In genomic region chr2:85327757-85328617, GRCh38 we compare ENCODE assay signal across 1 cellular context.
TF ChIP-seq lines count a peak whose summit lies in the region.

TGOLN2 (minus strand) TSS chr2:85327989; CDS start chr2:85327962, 27 bp downstream.

TF ChIP-seq in HepG2, 621 proteins besides CTCF, POLR2A, EP300 and RAD21 (continued from another document):
- TF ChIP-seq ARID5B (CRISPR knock-in tag; IDR thresholded peaks at IDR 0.05) (peak; percentile 69), RFXAP (CRISPR knock-in tag; IDR thresholded peaks at IDR 0.05; ENCODE audit: borderline replicate concordance) (peak; percentile 90), STAT6 (CRISPR knock-in tag; IDR thresholded peaks at IDR 0.05; ENCODE audit: borderline replicate concordance) (peak; percentile 99), GPBP1L1 (CRISPR knock-in tag; IDR thresholded peaks at IDR 0.05) (no peak), GTF3A (CRISPR knock-in tag; conservative IDR thresholded peaks at IDR 0.05) (peak; percentile 94), MAFF (IDR thresholded peaks at IDR 0.05; ENCODE audit: low read depth, low read length) (0 out of 2 replicates have a peak, but pooled peaks have one; percentile 10), IRX3 (CRISPR knock-in tag; IDR thresholded peaks at IDR 0.05; ENCODE audit: borderline replicate concordance, low read depth) (peak; percentile 48; the same call in 1 of the 2 replicates), CENPX (CRISPR knock-in tag; IDR thresholded peaks at IDR 0.05) (no peak), TIGD3 (CRISPR knock-in tag; IDR thresholded peaks at IDR 0.05; ENCODE audit: borderline replicate concordance) (peak; percentile 92; the same call in 1 of the 2 replicates), ZFP1 (CRISPR knock-in tag; IDR thresholded peaks at IDR 0.05) (peak; percentile 79; the same call in 1 of the 2 replicates), NBN (conservative IDR thresholded peaks at IDR 0.05) (no peak), REL (CRISPR knock-in tag; conservative IDR thresholded peaks at IDR 0.05) (peak; percentile 89; the same call in 1 of the 2 replicates), ZSCAN31 (CRISPR knock-in tag; IDR thresholded peaks at IDR 0.05; ENCODE audit: low read depth) (peak; percentile 76), ZNF75D (CRISPR knock-in tag; IDR thresholded peaks at IDR 0.05; ENCODE audit: borderline replicate concordance) (peak; percentile 49; the same call in 1 of the 2 replicates), HINFP (CRISPR knock-in tag; IDR thresholded peaks at IDR 0.05; ENCODE audit: low read depth) (peak; percentile 85; the same call in 1 of the 2 replicates), ZNF225 (CRISPR knock-in tag; IDR thresholded peaks at IDR 0.05) (peak; percentile 98), MTA1 (CRISPR knock-in tag; IDR thresholded peaks at IDR 0.05; ENCODE audit: borderline replicate concordance) (peak; percentile 97; the same call in 1 of the 2 replicates), RFXANK (CRISPR knock-in tag; IDR thresholded peaks at IDR 0.05) (peak; percentile 74; the same call in 1 of the 2 replicates), IKZF1 (IDR thresholded peaks at IDR 0.05) (no peak), ZNF407 (CRISPR knock-in tag; IDR thresholded peaks at IDR 0.05; ENCODE audit: not compliant biosample characterization) (peak; percentile 94), ZNF772 (CRISPR knock-in tag; IDR thresholded peaks at IDR 0.05) (peak; percentile 80; the same call in 1 of the 2 replicates), ZNF597 (CRISPR knock-in tag; IDR thresholded peaks at IDR 0.05) (peak; percentile 70; the same call in 1 of the 2 replicates), TRIM24 (CRISPR knock-in tag; IDR thresholded peaks at IDR 0.05) (no peak), CBX1 (IDR thresholded peaks at IDR 0.05; ENCODE audit: low read depth) (peak; percentile 79), MAF1 (CRISPR knock-in tag; IDR thresholded peaks at IDR 0.05; ENCODE audit: borderline replicate concordance) (peak; percentile 95; the same call in 1 of the 2 replicates), ATF1 (CRISPR knock-in tag; IDR thresholded peaks at IDR 0.05) (no peak)
